Comparison of ENCODE assay signal across 25 cellular contexts in genomic region chr7:46109447-46109846, GRCh38.
"Had no signal": no experiment of that assay in that cellular context is flagged by ENCODE, and none has a peak within 500 bp of the region (broad histone marks: within the 10 kb centered on the region; RNA-seq: fewer than 3 reads in every experiment).

No MANE protein-coding gene starts in this region.

- H3K27me3 ChIP-seq: breast epithelium, esophagus muscularis mucosa, gastrocnemius medialis, hepatocyte, neutrophil, ovary, sigmoid colon, tibial nerve had no signal

- ATAC-seq: activated naive CD8-positive, alpha-beta T cell treated with anti-CD3 and anti-CD28 coated beads, Interleukin-2, amount 50 U/mL, for 24 hours; activated T-helper 17 cell treated with anti-CD3 and anti-CD28 coated beads, Interleukin-2, amount 50 U/mL, for 72 hours; gastrocnemius medialis; left cardiac atrium; left ventricle myocardium superior had no signal

- H3K4me1 ChIP-seq: breast epithelium, esophagus muscularis mucosa, gastrocnemius medialis, sigmoid colon, tibial nerve had no signal

- H2AFZ ChIP-seq: hepatocyte had no signal

- H3K4me2 ChIP-seq: hepatocyte had no signal

- H3K27ac ChIP-seq: breast epithelium, esophagus muscularis mucosa, gastrocnemius medialis, hepatocyte, neutrophil, ovary, sigmoid colon, tibial nerve had no signal

- H3K36me3 ChIP-seq: breast epithelium, esophagus muscularis mucosa, gastrocnemius medialis, neutrophil, ovary, sigmoid colon, tibial nerve had no signal

- H3K9me3 ChIP-seq: esophagus muscularis mucosa, gastrocnemius medialis, neutrophil, ovary had no signal

- FAIRE-seq: colon, keratinocyte, urothelium cell line had no signal

- H3K4me3 ChIP-seq: breast epithelium, esophagus muscularis mucosa, gastrocnemius medialis, hepatocyte, ovary, sigmoid colon, tibial nerve had no signal

- DNase-seq: activated CD4-positive, alpha-beta memory T cell treated with anti-CD3 and anti-CD28 coated beads, Interleukin-2, amount 10 ng/mL, durations not matched to agents 7 days and 5 days; activated CD4-positive, alpha-beta T cell treated with anti-CD3 and anti-CD28 coated beads for 1 hour; activated CD4-positive, alpha-beta T cell treated with anti-CD3 and anti-CD28 coated beads, Interleukin-2, amount 10 ng/mL, durations not matched to agents 7 days and 5 days; activated CD8-positive, alpha-beta memory T cell treated with anti-CD3 and anti-CD28 coated beads, Interleukin-2, amount 50 U/mL, for 48 hours; activated naive CD8-positive, alpha-beta T cell treated with anti-CD3 and anti-CD28 coated beads, Interleukin-2, amount 50 U/mL, for 24 hours; activated T-cell treated with anti-CD3 and anti-CD28 coated beads, Interleukin-2, amount 50 U/mL, for 24 hours; dermis blood vessel endothelial cell; effector CD4-positive, alpha-beta T cell; gastrocnemius medialis; left cardiac atrium; ovary; retina; sigmoid colon; stimulated activated naive CD4-positive, alpha-beta T cell; T-helper 2 cell had no signal

- H3K79me2 ChIP-seq: hepatocyte had no signal
